Comparison of ENCODE assay signal across 9 cellular contexts in genomic region chr1:47023268-47024137, GRCh38. TPM values are rescaled to one million over a fixed set of nuclear protein-coding genes. Genes with fewer than 3 reads are reported as not detected.
A peak's percentile ranks its signal among the peaks of the same experiment; 100 is the strongest.
DNase-seq lines count a peak whose midpoint lies in the region; ATAC-seq and TF ChIP-seq lines count a peak whose summit lies in the region.
"Had no signal": no experiment of that assay in that cellular context is flagged by ENCODE, and none has a peak within 500 bp of the region (broad histone marks: within the 10 kb centered on the region; RNA-seq: fewer than 3 reads in every experiment).

CYP4X1 (plus strand) TSS chr1:47023669; CDS start chr1:47023818, 149 bp downstream.

- no peak within 1 kb of the TSS for H3K4ac ChIP-seq in H9 (ENCODE audit: low read depth, low read length)

- H3K9ac ChIP-seq in H9 (ENCODE audit: extremely low read depth, insufficient read length, low read length) (peak within 1 kb of the TSS; percentile 21), iPS-15b (ENCODE audit: low read depth, low read length) (peak within 1 kb of the TSS; percentile 60)

- no peaks in the 10 kb centered on the region for H3K36me3 ChIP-seq in iPS-15b (ENCODE audit: control insufficient read depth, insufficient read depth, low read length)
- H3K36me3 ChIP-seq: right lobe of liver had no signal

- H3K36me3 Mint-ChIP-seq in H9 (ENCODE audit: insufficient read depth in 1 of 3, low read depth in 3 of 3), result no peaks in the 10 kb centered on the region
- H3K36me3 Mint-ChIP-seq in brain, result no peaks in the 10 kb centered on the region

- H2AFZ ChIP-seq in H9 (ENCODE audit: low read length), result peak within 1 kb of the TSS; percentile 86

- peak within 1 kb of the TSS; percentile 46 for H3K4me2 ChIP-seq in H9 (ENCODE audit: insufficient read depth, insufficient read length, low read length)

- peak; percentile 62 for DNase-seq in H9
- peak; percentile 65 for DNase-seq in sciatic nerve (ENCODE audit: low spot score)
- DNase-seq in GM20000 (ENCODE audit: low spot score), result no peak

- peak; percentile 79 for ATAC-seq in sciatic nerve
- no peak for ATAC-seq in HG03520 (IDR thresholded peaks at IDR 0.05; ENCODE audit: unreplicated experiment)
- no peak for ATAC-seq in HG03175 (IDR thresholded peaks at IDR 0.05; ENCODE audit: unreplicated experiment)
- no peak for ATAC-seq in GM21515 (IDR thresholded peaks at IDR 0.05; ENCODE audit: unreplicated experiment)

- no peaks in the 10 kb centered on the region for H3K79me2 ChIP-seq in H9 (ENCODE audit: insufficient read depth, low read length)

- no peak within 1 kb of the TSS for H3K27ac ChIP-seq in H9 (ENCODE audit: insufficient read length, low read depth, low read length)
- H3K27ac ChIP-seq: right lobe of liver had no signal

- no peak within 1 kb of the TSS for H4K8ac ChIP-seq in H9 (replicated peaks; ENCODE audit: insufficient read length, low read depth, low read length)

- H2BK12ac ChIP-seq in H9 (ENCODE audit: insufficient read length, low read depth, low read length), result no peak within 1 kb of the TSS

- H3K27me3 Mint-ChIP-seq in H9 (ENCODE audit: low read depth), result peaks cover 44% of the 10 kb centered on the region
- peaks cover 48% of the 10 kb centered on the region for H3K27me3 Mint-ChIP-seq in brain

- no peak within 1 kb of the TSS for H3T11ph ChIP-seq in H9 (ENCODE audit: low read length)

- no peaks in the 10 kb centered on the region for H3K79me1 ChIP-seq in H9 (ENCODE audit: insufficient read depth, low read depth, low read length, poor library complexity, severe bottlenecking)

- no peak within 1 kb of the TSS for H4K5ac ChIP-seq in H9 (ENCODE audit: insufficient read length, low read depth, low read length)

- no peak within 1 kb of the TSS for H4K91ac ChIP-seq in H9 (ENCODE audit: insufficient read length, low read depth, low read length)

- H2AK5ac ChIP-seq in H9 (ENCODE audit: insufficient read length, low read length), result no peak within 1 kb of the TSS

- peak within 1 kb of the TSS; percentile 65 for H3K4me3 ChIP-seq in iPS-15b (ENCODE audit: low read depth, low read length)

- no peak within 1 kb of the TSS for H2BK20ac ChIP-seq in H9 (ENCODE audit: low read depth, low read length, poor library complexity, severe bottlenecking)

- H2BK120ac ChIP-seq in H9 (ENCODE audit: low read depth, low read length, poor library complexity, severe bottlenecking), result no peak within 1 kb of the TSS

- TF ChIP-seq CTCF in H9 (conservative IDR thresholded peaks at IDR 0.05) (no peak), brain (conservative IDR thresholded peaks at IDR 0.05) (no peak), GM20000 (IDR thresholded peaks at IDR 0.05; ENCODE audit: extremely low read depth, missing control alignments) (no peak)

- H3K4me3 Mint-ChIP-seq in H9 (peak within 1 kb of the TSS; percentile 64 to 82), brain (peak within 1 kb of the TSS; percentile 69 to 84 (median 79))

- H3K27ac Mint-ChIP-seq in H9 (peak within 1 kb of the TSS in 1 of 3 experiments; percentile 67; a peak in 1 of 7 replicates), brain (peak within 1 kb of the TSS in 3 of 5 experiments; percentile 28 to 89 (median 68))

- no peak within 1 kb of the TSS for H3K23ac ChIP-seq in H9 (ENCODE audit: insufficient read length, low read depth, low read length)

- H3K9me3 ChIP-seq in H9 (ENCODE audit: control insufficient read depth, low read depth, low read length) (no peaks in the 10 kb centered on the region), iPS-15b (ENCODE audit: control insufficient read depth, insufficient read depth, low read length) (no peaks in the 10 kb centered on the region)
- H3K9me3 ChIP-seq: right lobe of liver had no signal

- peak within 1 kb of the TSS; percentile 76 for H3K18ac ChIP-seq in H9 (ENCODE audit: insufficient read length, low read depth, low read length)

- H3K56ac ChIP-seq in H9 (ENCODE audit: insufficient read length, low read depth, low read length), result no peak within 1 kb of the TSS

- no peaks in the 10 kb centered on the region for H4K20me1 ChIP-seq in H9 (ENCODE audit: control insufficient read depth, insufficient read depth, insufficient read length)

- H2BK15ac ChIP-seq in H9 (ENCODE audit: low read depth, low read length), result no peak within 1 kb of the TSS; the same call in 1 of the 2 replicates

- peak within 1 kb of the TSS; percentile 84; the same call in 1 of the 2 replicates for H3K14ac ChIP-seq in H9 (ENCODE audit: insufficient read depth, low read length)

- no peak within 1 kb of the TSS for H2BK5ac ChIP-seq in H9 (ENCODE audit: insufficient read length, low read length)

- intact Hi-C loops in sciatic nerve (cut with DNase I), result no loop called here

- no peaks in the 10 kb centered on the region for H3K23me2 ChIP-seq in H9 (ENCODE audit: insufficient read length, low read depth, low read length, poor library complexity, severe bottlenecking)

- WGBS in H9 (ENCODE audit: extremely low coverage, insufficient read length, low lambda C conversion rate), result no CpG with 5 or more reads among the region's 49 CpGs

- H3K4me1 Mint-ChIP-seq in H9 (peaks cover 19 to 29% of the 10 kb centered on the region in 2 experiments), brain (peaks cover 20% of the 10 kb centered on the region)

- peaks cover 6% of the 10 kb centered on the region; the same call in 1 of the 2 replicates for H3K4me1 ChIP-seq in H9 (ENCODE audit: insufficient read depth, low read length)
- peaks cover 15% of the 10 kb centered on the region for H3K4me1 ChIP-seq in iPS-15b (ENCODE audit: control insufficient read depth, insufficient read depth, low read length)

- H3K9me3 Mint-ChIP-seq in H9 (no peaks in the 10 kb centered on the region), brain (peaks cover 0 to 3% (median 0%) of the 10 kb centered on the region in 5 experiments)

- H3K27me3 ChIP-seq in H9 (ENCODE audit: insufficient read depth, low read length), result no peaks in the 10 kb centered on the region; the same call in 1 of the 2 replicates
- peaks cover 16% of the 10 kb centered on the region for H3K27me3 ChIP-seq in iPS-15b (ENCODE audit: control insufficient read depth, insufficient read depth, low read length)
- H3K27me3 ChIP-seq: right lobe of liver had no signal

RNA-seq across cellular contexts. Expression of gene CYP4X1, which starts in this region (rescaled TPM):
- total RNA-seq in H9 (2021) (0.44 and 0.50 TPM in 2 replicates), sciatic nerve (24.3 TPM)
- polyA plus RNA-seq in brain (ENCODE audit: insufficient read depth, low read depth, low replicate concordance), result 1.6 TPM

Comparison
In these comparisons a context has a peak if more than half of its experiments do, and no peak if none do; other contexts are left out.
1. RNA of gene CYP4X1 (total RNA-seq): 24.3 TPM in sciatic nerve (single experiment); 0.44 to 0.50 TPM in H9; every median in the first group is over 10 times any median in the second.
2. Peak in DNase-seq, H3K9ac ChIP-seq and H3K4me2 ChIP-seq in H9; RNA of the gene not detected or under 1 TPM.